22 cellular contexts compared by ENCODE assay signal in genomic region chr3:147915057-147915456, GRCh38.
A peak's percentile ranks its signal among the peaks of the same experiment; 100 is the strongest.
DNase-seq lines count a peak whose midpoint lies in the region; ATAC-seq and TF ChIP-seq lines count a peak whose summit lies in the region.
"Had no signal": no experiment of that assay in that cellular context is flagged by ENCODE, and none has a peak within 500 bp of the region (broad histone marks: within the 10 kb centered on the region; RNA-seq: fewer than 3 reads in every experiment).

No MANE protein-coding gene starts in this region.

- no peak overlapping the region for H3K4me3 ChIP-seq in uterus
- H3K4me3 ChIP-seq: colonic mucosa, gastroesophageal sphincter, sigmoid colon had no signal

- H3K4me1 ChIP-seq in uterus, result no peaks in the 10 kb centered on the region
- H3K4me1 ChIP-seq: colonic mucosa, gastroesophageal sphincter, sigmoid colon had no signal

- H3K36me3 ChIP-seq in uterus, result no peaks in the 10 kb centered on the region
- H3K36me3 ChIP-seq: colonic mucosa, gastroesophageal sphincter, sigmoid colon had no signal

- DNase-seq in AG20443 (ENCODE audit: low spot score) (peak; percentile 52), OCI-M1 (lab: John Stamatoyannopoulos, UW) (peak; percentile 65), fibroblast of peridontal ligament (ENCODE audit: extremely low read depth) (peak; percentile 72), 8988T (no peak), uterus (no peak), putamen (ENCODE audit: low spot score) (no peak), anterior cingulate cortex (lab: John Stamatoyannopoulos, UW) (no peak)
- DNase-seq: ACHN; activated CD4-positive, CD25-positive, alpha-beta regulatory T cell treated with anti-CD3 and anti-CD28 coated beads, Interleukin-2, amount 50 U/mL, for 72 hours; activated CD8-positive, alpha-beta memory T cell treated with anti-CD3 and anti-CD28 coated beads, Interleukin-2, amount 10 ng/mL, durations not matched to agents 7 days and 5 days; amniotic stem cell; CD8-positive, alpha-beta memory T cell; colonic mucosa; DND-41; H9; left ventricle myocardium superior; NCI-H187 treated with DMSO at 0.1 percent for 48 hours; NCI-H510A; sigmoid colon; stimulated activated CD4-positive, alpha-beta T cell treated with anti-CD3 and anti-CD28 coated beads, Interleukin-4, amount 100 ng/mL, for 1 hour had no signal

- TF ChIP-seq POLR2A in uterus (IDR thresholded peaks at IDR 0.05), result no peak

- TF ChIP-seq CTCF in uterus (IDR thresholded peaks at IDR 0.05), result no peak

- H3K9me3 ChIP-seq in uterus, result no peaks in the 10 kb centered on the region
- H3K9me3 ChIP-seq: colonic mucosa, sigmoid colon had no signal

- no peaks in the 10 kb centered on the region for H3K27me3 ChIP-seq in uterus
- H3K27me3 ChIP-seq: colonic mucosa, gastroesophageal sphincter, sigmoid colon had no signal

- intact Hi-C loops in uterus (cut with DNase I; ENCODE audit: low total_unique reads), result no loop called here

- ATAC-seq in GM21786 (IDR thresholded peaks at IDR 0.05; ENCODE audit: unreplicated experiment), result peak; percentile 44
- ATAC-seq: activated CD8-positive, alpha-beta memory T cell treated with anti-CD3 and anti-CD28 coated beads, Interleukin-2, amount 10 ng/mL, durations not matched to agents 7 days and 5 days; gastroesophageal sphincter; left ventricle myocardium superior had no signal

- H3K27ac ChIP-seq in uterus, result no peak overlapping the region
- H3K27ac ChIP-seq: colonic mucosa, gastroesophageal sphincter, sigmoid colon had no signal

Comparison
In these comparisons a context has a peak if more than half of its experiments do, and no peak if none do; other contexts are left out.
1. DNase-seq: peak in AG20443 (single experiment), OCI-M1 (single experiment) and fibroblast of peridontal ligament (single experiment); none in 8988T (single experiment), uterus (0 of 2), putamen (single experiment) and anterior cingulate cortex (0 of 58).